Comparison of ENCODE assay signal across 2 cellular contexts in genomic region chr3:89467886-89468479, GRCh38.
TF ChIP-seq lines count a peak whose summit lies in the region.

No MANE protein-coding gene starts in this region.

TF ChIP-seq in GM23338, 12 proteins besides CTCF, POLR2A, EP300 and RAD21:
- TF ChIP-seq, protein P1, sequence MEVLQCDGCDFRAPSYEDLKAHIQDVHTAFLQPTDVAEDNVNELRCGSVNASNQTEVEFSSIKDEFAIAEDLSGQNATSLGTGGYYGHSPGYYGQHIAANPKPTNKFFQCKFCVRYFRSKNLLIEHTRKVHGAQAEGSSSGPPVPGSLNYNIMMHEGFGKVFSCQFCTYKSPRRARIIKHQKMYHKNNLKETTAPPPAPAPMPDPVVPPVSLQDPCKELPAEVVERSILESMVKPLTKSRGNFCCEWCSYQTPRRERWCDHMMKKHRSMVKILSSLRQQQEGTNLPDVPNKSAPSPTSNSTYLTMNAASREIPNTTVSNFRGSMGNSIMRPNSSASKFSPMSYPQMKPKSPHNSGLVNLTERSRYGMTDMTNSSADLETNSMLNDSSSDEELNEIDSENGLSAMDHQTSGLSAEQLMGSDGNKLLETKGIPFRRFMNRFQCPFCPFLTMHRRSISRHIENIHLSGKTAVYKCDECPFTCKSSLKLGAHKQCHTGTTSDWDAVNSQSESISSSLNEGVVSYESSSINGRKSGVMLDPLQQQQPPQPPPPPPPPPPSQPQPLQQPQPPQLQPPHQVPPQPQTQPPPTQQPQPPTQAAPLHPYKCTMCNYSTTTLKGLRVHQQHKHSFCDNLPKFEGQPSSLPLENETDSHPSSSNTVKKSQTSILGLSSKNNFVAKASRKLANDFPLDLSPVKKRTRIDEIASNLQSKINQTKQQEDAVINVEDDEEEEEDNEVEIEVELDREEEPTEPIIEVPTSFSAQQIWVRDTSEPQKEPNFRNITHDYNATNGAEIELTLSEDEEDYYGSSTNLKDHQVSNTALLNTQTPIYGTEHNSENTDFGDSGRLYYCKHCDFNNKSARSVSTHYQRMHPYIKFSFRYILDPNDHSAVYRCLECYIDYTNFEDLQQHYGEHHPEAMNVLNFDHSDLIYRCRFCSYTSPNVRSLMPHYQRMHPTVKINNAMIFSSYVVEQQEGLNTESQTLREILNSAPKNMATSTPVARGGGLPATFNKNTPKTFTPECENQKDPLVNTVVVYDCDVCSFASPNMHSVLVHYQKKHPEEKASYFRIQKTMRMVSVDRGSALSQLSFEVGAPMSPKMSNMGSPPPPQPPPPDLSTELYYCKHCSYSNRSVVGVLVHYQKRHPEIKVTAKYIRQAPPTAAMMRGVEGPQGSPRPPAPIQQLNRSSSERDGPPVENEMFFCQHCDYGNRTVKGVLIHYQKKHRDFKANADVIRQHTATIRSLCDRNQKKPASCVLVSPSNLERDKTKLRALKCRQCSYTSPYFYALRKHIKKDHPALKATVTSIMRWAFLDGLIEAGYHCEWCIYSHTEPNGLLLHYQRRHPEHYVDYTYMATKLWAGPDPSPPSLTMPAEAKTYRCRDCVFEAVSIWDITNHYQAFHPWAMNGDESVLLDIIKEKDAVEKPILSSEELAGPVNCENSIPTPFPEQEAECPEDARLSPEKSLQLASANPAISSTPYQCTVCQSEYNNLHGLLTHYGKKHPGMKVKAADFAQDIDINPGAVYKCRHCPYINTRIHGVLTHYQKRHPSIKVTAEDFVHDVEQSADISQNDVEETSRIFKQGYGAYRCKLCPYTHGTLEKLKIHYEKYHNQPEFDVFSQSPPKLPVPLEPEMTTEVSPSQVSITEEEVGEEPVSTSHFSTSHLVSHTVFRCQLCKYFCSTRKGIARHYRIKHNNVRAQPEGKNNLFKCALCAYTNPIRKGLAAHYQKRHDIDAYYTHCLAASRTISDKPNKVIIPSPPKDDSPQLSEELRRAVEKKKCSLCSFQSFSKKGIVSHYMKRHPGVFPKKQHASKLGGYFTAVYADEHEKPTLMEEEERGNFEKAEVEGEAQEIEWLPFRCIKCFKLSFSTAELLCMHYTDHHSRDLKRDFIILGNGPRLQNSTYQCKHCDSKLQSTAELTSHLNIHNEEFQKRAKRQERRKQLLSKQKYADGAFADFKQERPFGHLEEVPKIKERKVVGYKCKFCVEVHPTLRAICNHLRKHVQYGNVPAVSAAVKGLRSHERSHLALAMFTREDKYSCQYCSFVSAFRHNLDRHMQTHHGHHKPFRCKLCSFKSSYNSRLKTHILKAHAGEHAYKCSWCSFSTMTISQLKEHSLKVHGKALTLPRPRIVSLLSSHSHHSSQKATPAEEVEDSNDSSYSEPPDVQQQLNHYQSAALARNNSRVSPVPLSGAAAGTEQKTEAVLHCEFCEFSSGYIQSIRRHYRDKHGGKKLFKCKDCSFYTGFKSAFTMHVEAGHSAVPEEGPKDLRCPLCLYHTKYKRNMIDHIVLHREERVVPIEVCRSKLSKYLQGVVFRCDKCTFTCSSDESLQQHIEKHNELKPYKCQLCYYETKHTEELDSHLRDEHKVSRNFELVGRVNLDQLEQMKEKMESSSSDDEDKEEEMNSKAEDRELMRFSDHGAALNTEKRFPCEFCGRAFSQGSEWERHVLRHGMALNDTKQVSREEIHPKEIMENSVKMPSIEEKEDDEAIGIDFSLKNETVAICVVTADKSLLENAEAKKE (CRISPR knock-in tag; IDR thresholded peaks at IDR 0.05), result peak; percentile 79
- TF ChIP-seq EZH2phosphoT487 (IDR thresholded peaks at IDR 0.05; ENCODE audit: unreplicated experiment), result no peak
- no peak for TF ChIP-seq NANOG (IDR thresholded peaks at IDR 0.05; ENCODE audit: borderline replicate concordance)
- TF ChIP-seq EZH2 (IDR thresholded peaks at IDR 0.05; ENCODE audit: low read depth, unreplicated experiment), result no peak

TF ChIP-seq in HEK293, 187 proteins besides CTCF, POLR2A, EP300 and RAD21 (continued from another document):
- no peak for TF ChIP-seq ZNF155 (tag by site-specific recombination; IDR thresholded peaks at IDR 0.05)
- no peak for TF ChIP-seq ZNF239 (tag by site-specific recombination; IDR thresholded peaks at IDR 0.05)
- no peak for TF ChIP-seq SP2 (tag by site-specific recombination; IDR thresholded peaks at IDR 0.05)
- no peak for TF ChIP-seq ZBTB7A (tag by site-specific recombination; IDR thresholded peaks at IDR 0.05; ENCODE audit: low read depth)
- TF ChIP-seq REST (tag by site-specific recombination; IDR thresholded peaks at IDR 0.05), result no peak
- no peak for TF ChIP-seq ZBTB8A (tag by site-specific recombination; IDR thresholded peaks at IDR 0.05)
- no peak for TF ChIP-seq ZNF768 (tag by site-specific recombination; IDR thresholded peaks at IDR 0.05)
